30 cellular contexts compared by ENCODE assay signal in genomic region chr4:159220353-159220752, GRCh38.
"Had no signal": no experiment of that assay in that cellular context is flagged by ENCODE, and none has a peak within 500 bp of the region (broad histone marks: within the 10 kb centered on the region; RNA-seq: fewer than 3 reads in every experiment).

No MANE protein-coding gene starts in this region.

- H3K36me3 Mint-ChIP-seq: natural killer cell had no signal

- H3K27ac ChIP-seq: epithelial cell of prostate, esophagus squamous epithelium, lower lobe of right lung, neural progenitor cell, parathyroid adenoma, stomach, thyroid gland, upper lobe of left lung, VCaP had no signal

- H3K36me3 ChIP-seq: esophagus squamous epithelium, lower lobe of right lung, neural progenitor cell, stomach, thyroid gland, upper lobe of left lung had no signal

- H3K4me1 ChIP-seq: esophagus squamous epithelium, neural progenitor cell, parathyroid adenoma had no signal

- DNase-seq: activated CD4-positive, alpha-beta T cell treated with anti-CD3 and anti-CD28 coated beads for 48 hours; activated CD4-positive, alpha-beta T cell treated with anti-CD3 and anti-CD28 coated beads, Interleukin-2, amount 50 U/mL, for 48 hours; activated CD8-positive, alpha-beta memory T cell treated with anti-CD3 and anti-CD28 coated beads, Interleukin-2, amount 50 U/mL, for 4 hours; activated gamma-delta T cell; activated naive CD4-positive, alpha-beta T cell treated with anti-CD3 and anti-CD28 coated beads, Interleukin-2, amount 50 U/mL, for 16 hours; activated T-cell treated with anti-CD3 and anti-CD28 coated beads, Interleukin-2, amount 50 U/mL, for 1 hour; amygdala; dermis blood vessel endothelial cell; effector CD4-positive, alpha-beta T cell; esophagus squamous epithelium; glutamatergic neuron; hippocampal formation; kidney; lower lobe of right lung; mesendoderm; natural killer cell; occipital lobe; small intestine; stimulated activated CD4-positive, alpha-beta T cell treated with anti-CD3 and anti-CD28 coated beads, Interleukin-1b, Interleukin-23, amount 100 ng/mL, for 48 hours; stimulated activated naive B cell treated with anti-CD40 and anti-IgM and Interleukin-4, amounts not matched to agents 10 μg/mL and 1 μg/mL and 100 μg/mL, for 72 hours; stomach; T-helper 9 cell; thyroid gland; upper lobe of left lung had no signal

- H3K27me3 ChIP-seq: esophagus squamous epithelium, neural progenitor cell, stomach, thyroid gland, upper lobe of left lung had no signal

- H3K27ac Mint-ChIP-seq: activated T-helper 1 cell treated with anti-CD3 and anti-CD28 coated beads, Interleukin-12 subunit alpha, Interleukin-12 subunit beta, Interleukin-2, Interleukin-4 antibody, amounts not matched to agents 30 ng/mL and 10 ng/mL and 1 ng/mL, durations not matched to agents 14 hours and 24 hours and 36 hours; natural killer cell; neural progenitor cell; stimulated activated naive B cell treated with anti-CD40 and anti-IgM and Interleukin-4, amounts not matched to agents 10 μg/mL and 1 μg/mL and 100 μg/mL, for 72 hours had no signal

- H3K27me3 Mint-ChIP-seq: stimulated activated naive B cell treated with anti-CD40 and anti-IgM and Interleukin-4, amounts not matched to agents 10 μg/mL and 1 μg/mL and 100 μg/mL, for 72 hours had no signal

- H3K4me3 ChIP-seq: esophagus squamous epithelium, lower lobe of right lung, neural progenitor cell, stomach, thyroid gland, upper lobe of left lung had no signal

- H3K4me3 Mint-ChIP-seq: activated T-helper 1 cell treated with anti-CD3 and anti-CD28 coated beads, Interleukin-12 subunit alpha, Interleukin-12 subunit beta, Interleukin-2, Interleukin-4 antibody, amounts not matched to agents 30 ng/mL and 10 ng/mL and 1 ng/mL, durations not matched to agents 14 hours and 24 hours and 36 hours; natural killer cell; neural progenitor cell; stimulated activated naive B cell treated with anti-CD40 and anti-IgM and Interleukin-4, amounts not matched to agents 10 μg/mL and 1 μg/mL and 100 μg/mL, for 72 hours had no signal

- ATAC-seq: lower lobe of right lung; natural killer cell; sciatic nerve; stimulated activated naive B cell treated with anti-CD40 and anti-IgM and Interleukin-4, amounts not matched to agents 10 μg/mL and 1 μg/mL and 100 μg/mL, for 72 hours had no signal

- H3K9me3 ChIP-seq: esophagus squamous epithelium, lower lobe of right lung, stomach, thyroid gland, upper lobe of left lung had no signal

- H3K9me3 Mint-ChIP-seq: activated T-helper 1 cell treated with anti-CD3 and anti-CD28 coated beads, Interleukin-12 subunit alpha, Interleukin-12 subunit beta, Interleukin-2, Interleukin-4 antibody, amounts not matched to agents 30 ng/mL and 10 ng/mL and 1 ng/mL, durations not matched to agents 14 hours and 24 hours and 36 hours; natural killer cell; stimulated activated naive B cell treated with anti-CD40 and anti-IgM and Interleukin-4, amounts not matched to agents 10 μg/mL and 1 μg/mL and 100 μg/mL, for 72 hours had no signal

- H3K4me1 Mint-ChIP-seq: neural progenitor cell had no signal
